Comparison of ENCODE assay signal across 18 cellular contexts in genomic region chr6:87183687-87184086, GRCh38. TPM values are rescaled to one million over a fixed set of nuclear protein-coding genes. Genes with fewer than 3 reads are reported as not detected.
DNase-seq lines count a peak whose midpoint lies in the region; ATAC-seq and TF ChIP-seq lines count a peak whose summit lies in the region.
"Had no signal": no experiment of that assay in that cellular context is flagged by ENCODE, and none has a peak within 500 bp of the region (broad histone marks: within the 10 kb centered on the region; RNA-seq: fewer than 3 reads in every experiment).

No MANE protein-coding gene starts in this region.

- no peak overlapping the region for H3K27ac ChIP-seq in heart left ventricle
- H3K27ac ChIP-seq: Peyer's patch had no signal

- TF ChIP-seq CTCF in cardiac fibroblast (IDR thresholded peaks at IDR 0.05; ENCODE audit: low read depth, low read length) (no peak), nephron progenitor cell (IDR thresholded peaks at IDR 0.05) (no peak), heart left ventricle (IDR thresholded peaks at IDR 0.05) (no peak)

- TF ChIP-seq POLR2A in heart left ventricle (IDR thresholded peaks at IDR 0.05): no peak

- peaks cover 84% of the 10 kb centered on the region for H3K4me1 Mint-ChIP-seq in stimulated activated naive CD8-positive, alpha-beta T cell treated with anti-CD3 and anti-CD28 coated beads, Interleukin-15, Interleukin-2, amounts not matched to agents 100 ng/mL and 50 ng/mL, for 24 hours (ENCODE audit: low read depth)
- H3K4me1 Mint-ChIP-seq in nephron progenitor cell: no peaks in the 10 kb centered on the region

- H3K4me3 Mint-ChIP-seq in stimulated activated naive CD8-positive, alpha-beta T cell treated with anti-CD3 and anti-CD28 coated beads, Interleukin-15, Interleukin-2, amounts not matched to agents 100 ng/mL and 50 ng/mL, for 24 hours: no peak overlapping the region
- H3K4me3 Mint-ChIP-seq in nephron progenitor cell: no peak overlapping the region

- intact Hi-C loops in heart left ventricle (cut with DNase I): no loop called here

- no peaks in the 10 kb centered on the region for H3K27me3 Mint-ChIP-seq in stimulated activated naive CD8-positive, alpha-beta T cell treated with anti-CD3 and anti-CD28 coated beads, Interleukin-15, Interleukin-2, amounts not matched to agents 100 ng/mL and 50 ng/mL, for 24 hours
- H3K27me3 Mint-ChIP-seq in nephron progenitor cell (ENCODE audit: low read depth, poor library complexity): no peaks in the 10 kb centered on the region
- H3K27me3 Mint-ChIP-seq: activated naive CD4-positive, alpha-beta T cell treated with anti-CD3 and anti-CD28 coated beads, Interleukin-2, amount 50 U/mL, for 24 hours; progenitor cell of endocrine pancreas had no signal

- no peak overlapping the region for H3K4me3 ChIP-seq in cardiac fibroblast (replicated peaks in 1 of 2; ENCODE audit: low read depth in 2 of 2, low read length in 2 of 2)
- no peak overlapping the region for H3K4me3 ChIP-seq in heart left ventricle
- H3K4me3 ChIP-seq: Peyer's patch had no signal

- H3K36me3 Mint-ChIP-seq in activated naive CD4-positive, alpha-beta T cell treated with anti-CD3 and anti-CD28 coated beads, Interleukin-2, amount 50 U/mL, for 72 hours: peaks cover 0 to 42% of the 10 kb centered on the region in 2 donors
- H3K36me3 Mint-ChIP-seq in stimulated activated naive CD8-positive, alpha-beta T cell treated with anti-CD3 and anti-CD28 coated beads, Interleukin-15, Interleukin-2, amounts not matched to agents 100 ng/mL and 50 ng/mL, for 24 hours (ENCODE audit: low read depth): peaks cover 44% of the 10 kb centered on the region
- peaks cover 66% of the 10 kb centered on the region for H3K36me3 Mint-ChIP-seq in nephron progenitor cell (ENCODE audit: low read depth)

- H3K27ac Mint-ChIP-seq in activated naive CD4-positive, alpha-beta T cell treated with anti-CD3 and anti-CD28 coated beads, Interleukin-2, amount 50 U/mL, for 72 hours: peak overlapping the region in 1 of 2 donors; percentile 36
- peak overlapping the region; percentile 63 for H3K27ac Mint-ChIP-seq in stimulated activated naive CD8-positive, alpha-beta T cell treated with anti-CD3 and anti-CD28 coated beads, Interleukin-15, Interleukin-2, amounts not matched to agents 100 ng/mL and 50 ng/mL, for 24 hours
- H3K27ac Mint-ChIP-seq in nephron progenitor cell: no peak overlapping the region
- H3K27ac Mint-ChIP-seq: progenitor cell of endocrine pancreas had no signal

- no peak for DNase-seq in activated naive CD4-positive, alpha-beta T cell treated with anti-CD3 and anti-CD28 coated beads, Interleukin-2, amount 50 U/mL, for 72 hours (ENCODE audit: low spot score in 2 of 2)
- no peak for DNase-seq in activated naive CD4-positive, alpha-beta T cell (lab: John Stamatoyannopoulos, UW)
- DNase-seq in LHCN-M2 (ENCODE audit: low read depth) (peak; percentile 66), cardiac fibroblast (ENCODE audit: low read depth in 2 of 2) (peak; percentile 37 to 74), nephron progenitor cell (no peak), heart left ventricle (no peak), cerebellar cortex (ENCODE audit: low spot score) (no peak)
- DNase-seq: dermis blood vessel endothelial cell; DMS 273 treated with DMSO at 0.1 percent for 48 hours; GOT3; NCI-H1105; NCI-H446 treated with DMSO at 0.1 percent for 48 hours; Peyer's patch; stimulated activated CD4-positive, alpha-beta T cell treated with anti-CD3 and anti-CD28 coated beads, Interleukin-1b, Interleukin-23, amount 100 ng/mL, for 48 hours; T-helper 2 cell had no signal

- WGBS in heart left ventricle, 4 donors: 89 to 99% (median 92%) methylated on average over 1 of the region's 1 CpG

- peak; percentile 35 to 60 for ATAC-seq in activated naive CD4-positive, alpha-beta T cell treated with anti-CD3 and anti-CD28 coated beads, Interleukin-2, amount 50 U/mL, for 72 hours
- no peak for ATAC-seq in heart left ventricle

- peaks cover 0 to 27% (median 8%) of the 10 kb centered on the region in 9 donors for H3K36me3 ChIP-seq in heart left ventricle

- peaks cover 0 to 24% (median 0%) of the 10 kb centered on the region in 12 donors for H3K4me1 ChIP-seq in heart left ventricle
- H3K4me1 ChIP-seq: Peyer's patch had no signal

- H3K9me3 Mint-ChIP-seq in activated naive CD4-positive, alpha-beta T cell treated with anti-CD3 and anti-CD28 coated beads, Interleukin-2, amount 50 U/mL, for 72 hours: no peaks in the 10 kb centered on the region
- no peaks in the 10 kb centered on the region for H3K9me3 Mint-ChIP-seq in stimulated activated naive CD8-positive, alpha-beta T cell treated with anti-CD3 and anti-CD28 coated beads, Interleukin-15, Interleukin-2, amounts not matched to agents 100 ng/mL and 50 ng/mL, for 24 hours
- no peaks in the 10 kb centered on the region for H3K9me3 Mint-ChIP-seq in nephron progenitor cell
- H3K9me3 Mint-ChIP-seq: activated naive CD4-positive, alpha-beta T cell treated with anti-CD3 and anti-CD28 coated beads, Interleukin-2, amount 50 U/mL, for 24 hours had no signal

- H3K9me3 ChIP-seq in heart left ventricle: no peaks in the 10 kb centered on the region
- H3K9me3 ChIP-seq: Peyer's patch had no signal

- H3K27me3 ChIP-seq in heart left ventricle: no peaks in the 10 kb centered on the region
- H3K27me3 ChIP-seq: Peyer's patch had no signal

RNA-seq across cellular contexts. Expression of gene ZNF292, which starts 28.3 kb away (rescaled TPM):
- total RNA-seq in activated naive CD4-positive, alpha-beta T cell treated with anti-CD3 and anti-CD28 coated beads, Interleukin-2, amount 50 U/mL, for 72 hours: 10 to 100 TPM; 57.0 to 100.0 TPM
- total RNA-seq in LHCN-M2 (2014; rRNA removed): 16.5 and 16.9 TPM in 2 replicates
- 3.0 TPM for polyA plus RNA-seq in LHCN-M2 (2012)
- 10 to 100 TPM; 13.6 to 35.8 (median 28.1) TPM for total RNA-seq in heart left ventricle
- polyA plus RNA-seq in heart left ventricle: 1 to 10 TPM; 4.0 to 5.6 TPM

Comparison
In these comparisons a context has a peak if more than half of its experiments do, and no peak if none do; other contexts are left out.
1. ATAC-seq: peak in activated naive CD4-positive, alpha-beta T cell treated with anti-CD3 and anti-CD28 coated beads, Interleukin-2, amount 50 U/mL, for 72 hours (2 of 2); none in heart left ventricle (0 of 4).
2. DNase-seq: peak in LHCN-M2 (single experiment) and cardiac fibroblast (2 of 2); none in activated naive CD4-positive, alpha-beta T cell treated with anti-CD3 and anti-CD28 coated beads, Interleukin-2, amount 50 U/mL, for 72 hours (0 of 2), activated naive CD4-positive, alpha-beta T cell (0 of 4), nephron progenitor cell (single experiment), heart left ventricle (0 of 5) and cerebellar cortex (single experiment).